In the genomic region with DNA sequence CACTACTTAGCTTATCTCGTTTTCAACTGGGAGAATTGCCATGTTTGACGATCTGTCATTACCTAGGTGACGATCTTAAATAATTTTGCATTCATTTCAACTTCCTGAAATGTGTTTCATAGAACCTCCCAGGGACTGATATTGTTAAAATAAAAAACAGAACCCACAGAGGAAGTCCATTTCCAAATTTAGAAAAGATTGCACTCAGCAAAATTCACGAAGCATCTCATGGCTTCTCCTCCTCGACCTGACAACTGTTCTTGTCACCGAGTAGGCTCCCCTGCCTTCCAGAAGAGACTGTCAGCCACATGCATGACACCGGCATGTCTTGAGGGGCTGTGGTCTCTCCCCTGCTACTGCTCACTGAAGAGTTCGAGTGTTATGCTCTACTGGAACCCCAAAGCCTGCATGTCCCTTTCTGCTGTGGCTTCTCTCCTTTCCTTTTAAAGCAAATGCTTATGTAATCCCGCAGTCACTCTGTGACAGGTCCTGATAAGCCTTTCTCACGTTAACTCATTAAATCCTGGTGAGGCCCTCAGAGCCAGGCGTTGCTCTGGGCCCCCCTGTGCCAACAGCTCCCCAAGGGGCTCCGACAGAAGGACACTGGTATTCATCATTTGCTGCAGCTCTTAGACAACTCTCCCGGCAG, we compare ENCODE assay signal across 8 cellular contexts. TPM values are rescaled to one million over a fixed set of nuclear protein-coding genes. Genes with fewer than 3 reads are reported as not detected.
DNase-seq lines count a peak whose midpoint lies in the region; ATAC-seq, FAIRE-seq and TF ChIP-seq lines count a peak whose summit lies in the region.

No MANE protein-coding gene starts in this region.

- intact Hi-C loops in CD8-positive, alpha-beta T cell (cut with DNase I, micrococcal nuclease), result no loop called here

- H3K4me1 ChIP-seq in CD8-positive, alpha-beta T cell (ENCODE audit: insufficient read depth, low read length), result peaks cover 19% of the 10 kb centered on the region

- H3K36me3 ChIP-seq in CD8-positive, alpha-beta T cell (ENCODE audit: insufficient read depth, low read length), result no peaks in the 10 kb centered on the region

- H3K27ac ChIP-seq in CD8-positive, alpha-beta T cell (ENCODE audit: low read depth, low read length), result no peak overlapping the region

- H3K4me3 ChIP-seq in CD8-positive, alpha-beta T cell (ENCODE audit: low read depth, low read length), result peak overlapping the region; percentile 33

- peak; percentile 26 for ATAC-seq in CD8-positive, alpha-beta T cell
- ATAC-seq in GM21423 (IDR thresholded peaks at IDR 0.05; ENCODE audit: unreplicated experiment), result peak; percentile 41

- peaks cover 31% of the 10 kb centered on the region for H3K27me3 Mint-ChIP-seq in CD8-positive, alpha-beta T cell (ENCODE audit: low read depth)

- POLR2A ChIA-PET in CD8-positive, alpha-beta T cell (lab: Charles Lee), result no interaction called here

- no peaks in the 10 kb centered on the region for H3K9me3 Mint-ChIP-seq in CD8-positive, alpha-beta T cell

- no peaks in the 10 kb centered on the region for H3K27me3 ChIP-seq in CD8-positive, alpha-beta T cell (ENCODE audit: insufficient read depth, low read length)

- no peaks in the 10 kb centered on the region for H3K36me3 Mint-ChIP-seq in CD8-positive, alpha-beta T cell

- TF ChIP-seq CTCF in CD8-positive, alpha-beta T cell (IDR thresholded peaks at IDR 0.05), result no peak

- CTCF ChIA-PET in CD8-positive, alpha-beta T cell (lab: Charles Lee), result no interaction called here

- H3K4me1 Mint-ChIP-seq in CD8-positive, alpha-beta T cell (ENCODE audit: low read depth), result peaks cover 16% of the 10 kb centered on the region

- H3K4me3 Mint-ChIP-seq in CD8-positive, alpha-beta T cell, result peak overlapping the region; percentile 44

- H3K27ac Mint-ChIP-seq in CD8-positive, alpha-beta T cell, result no peak overlapping the region

- no peak for FAIRE-seq in RCC 7860 (lab: Jason Lieb, UNC)

- H3K9me3 ChIP-seq in CD8-positive, alpha-beta T cell (ENCODE audit: low read length), result no peaks in the 10 kb centered on the region

- DNase-seq in CD8-positive, alpha-beta T cell, result no peak
- DNase-seq in SKM-1 (lab: John Stamatoyannopoulos, UW; ENCODE audit: unreplicated experiment), result peak; percentile 66
- DNase-seq in medulla oblongata (ENCODE audit: extremely low spot score), result peak; percentile 37
- no peak for DNase-seq in NCI-H187 (lab: John Stamatoyannopoulos, UW)
- no peak for DNase-seq in DMS53 (lab: John Stamatoyannopoulos, UW)
- DNase-seq in RCC 7860 (ENCODE audit: low spot score), result no peak
- no peak for DNase-seq in NCI-H2081 (lab: John Stamatoyannopoulos, UW)

RNA-seq across cellular contexts. Expression of gene ANKRD33B, which starts 26.8 kb away (rescaled TPM):
- total RNA-seq in CD8-positive, alpha-beta T cell, result 1 to 10 TPM; 1.3 to 1.4 TPM

Comparison
In these comparisons a context has a peak if more than half of its experiments do, and no peak if none do; other contexts are left out.
1. DNase-seq: peak in SKM-1 (single experiment) and medulla oblongata (single experiment); none in CD8-positive, alpha-beta T cell (0 of 7), NCI-H187 (0 of 2), DMS53 (single experiment), RCC 7860 (single experiment) and NCI-H2081 (0 of 2).